8 cellular contexts compared by ENCODE assay signal in genomic region chr11:44110231-44110679, GRCh38. TPM values are rescaled to one million over a fixed set of nuclear protein-coding genes. Genes with fewer than 3 reads are reported as not detected.
DNase-seq lines count a peak whose midpoint lies in the region; ATAC-seq and TF ChIP-seq lines count a peak whose summit lies in the region.

No MANE protein-coding gene starts in this region.

- peaks cover 6 to 8% of the 10 kb centered on the region in 2 donors for H3K4me1 Mint-ChIP-seq in stimulated activated naive B cell treated with anti-CD40 and anti-IgM and Interleukin-4, amounts not matched to agents 10 μg/mL and 1 μg/mL and 100 μg/mL, for 72 hours

- no peak overlapping the region for H3K18ac ChIP-seq in mesendoderm (ENCODE audit: low read length)

- no peaks in the 10 kb centered on the region for H3K4me1 ChIP-seq in mesendoderm (ENCODE audit: control insufficient read depth, low read depth, low read length)

- DNase-seq in AG10803 (ENCODE audit: low read depth): peak; percentile 35
- DNase-seq in NCI-H2171 (lab: John Stamatoyannopoulos, UW): peak; percentile 20
- peak; percentile 48 for DNase-seq in activated CD4-positive, CD25-positive, alpha-beta regulatory T cell treated with anti-CD3 and anti-CD28 coated beads, Interleukin-2, amount 50 U/mL, for 72 hours
- peak; percentile 72 for DNase-seq in choroid plexus epithelial cell (ENCODE audit: low read depth)
- DNase-seq in mesendoderm: peak; percentile 52
- peak; percentile 36 for DNase-seq in stimulated activated naive B cell treated with anti-CD40 and anti-IgM and Interleukin-4, amounts not matched to agents 10 μg/mL and 1 μg/mL and 100 μg/mL, for 72 hours

- H3K36me3 Mint-ChIP-seq in stimulated activated naive B cell treated with anti-CD40 and anti-IgM and Interleukin-4, amounts not matched to agents 10 μg/mL and 1 μg/mL and 100 μg/mL, for 72 hours: peaks cover 10 to 45% of the 10 kb centered on the region in 2 donors

- no peaks in the 10 kb centered on the region for H3K9me3 Mint-ChIP-seq in stimulated activated naive B cell treated with anti-CD40 and anti-IgM and Interleukin-4, amounts not matched to agents 10 μg/mL and 1 μg/mL and 100 μg/mL, for 72 hours

- TF ChIP-seq CTCF in AG10803 (conservative IDR thresholded peaks at IDR 0.05; ENCODE audit: low read length) (peak; percentile 83), choroid plexus epithelial cell (conservative IDR thresholded peaks at IDR 0.05; ENCODE audit: low read depth, low read length) (peak; percentile 96)

- H3K9ac ChIP-seq in mesendoderm (ENCODE audit: low read length): no peak overlapping the region

- H2AK5ac ChIP-seq in mesendoderm (ENCODE audit: low read length): no peak overlapping the region

- no peak overlapping the region for H3K27ac Mint-ChIP-seq in stimulated activated naive B cell treated with anti-CD40 and anti-IgM and Interleukin-4, amounts not matched to agents 10 μg/mL and 1 μg/mL and 100 μg/mL, for 72 hours

- H3K23ac ChIP-seq in mesendoderm (ENCODE audit: low read length): no peak overlapping the region

- no peaks in the 10 kb centered on the region for H3K79me1 ChIP-seq in mesendoderm (ENCODE audit: low read length)

- H2BK120ac ChIP-seq in mesendoderm (ENCODE audit: low read depth, low read length): no peak overlapping the region

- H3K4ac ChIP-seq in mesendoderm (ENCODE audit: low read depth, low read length): no peak overlapping the region

- H2BK5ac ChIP-seq in mesendoderm (ENCODE audit: low read length): no peak overlapping the region

- no peak overlapping the region for H3K27ac ChIP-seq in mesendoderm (ENCODE audit: low read depth, low read length)

- H3K4me3 ChIP-seq in AG10803 (ENCODE audit: low read length): no peak overlapping the region
- H3K4me3 ChIP-seq in choroid plexus epithelial cell (ENCODE audit: low read depth, low read length): no peak overlapping the region
- no peak overlapping the region for H3K4me3 ChIP-seq in mesendoderm (ENCODE audit: low read length)

- no CpG with 5 or more reads among the region's 4 CpGs for WGBS in mesendoderm (ENCODE audit: extremely low coverage, insufficient coverage, low lambda C conversion rate)

- no peak overlapping the region for H4K8ac ChIP-seq in mesendoderm (ENCODE audit: low read depth, low read length)

- H3K4me3 Mint-ChIP-seq in stimulated activated naive B cell treated with anti-CD40 and anti-IgM and Interleukin-4, amounts not matched to agents 10 μg/mL and 1 μg/mL and 100 μg/mL, for 72 hours: no peak overlapping the region

- H3K56ac ChIP-seq in mesendoderm (ENCODE audit: low read length): no peak overlapping the region

- H4K5ac ChIP-seq in mesendoderm (ENCODE audit: low read length): no peak overlapping the region

- no peaks in the 10 kb centered on the region for H3K36me3 ChIP-seq in mesendoderm (ENCODE audit: control insufficient read depth, insufficient read depth, low read length)

- H3K27me3 ChIP-seq in mesendoderm (ENCODE audit: insufficient read depth, low read length, poor library complexity): no peaks in the 10 kb centered on the region

- no peaks in the 10 kb centered on the region for H3K27me3 Mint-ChIP-seq in stimulated activated naive B cell treated with anti-CD40 and anti-IgM and Interleukin-4, amounts not matched to agents 10 μg/mL and 1 μg/mL and 100 μg/mL, for 72 hours

- ATAC-seq in GM18861 (IDR thresholded peaks at IDR 0.05; ENCODE audit: unreplicated experiment) (peak; percentile 96), HG03039 (IDR thresholded peaks at IDR 0.05; ENCODE audit: unreplicated experiment) (peak; percentile 93)
- ATAC-seq in stimulated activated naive B cell treated with anti-CD40 and anti-IgM and Interleukin-4, amounts not matched to agents 10 μg/mL and 1 μg/mL and 100 μg/mL, for 72 hours (replicated peaks): peak; percentile 89 to 98

- H2BK15ac ChIP-seq in mesendoderm (replicated peaks; ENCODE audit: low read depth): no peak overlapping the region

- no peak overlapping the region for H3K4me2 ChIP-seq in mesendoderm (ENCODE audit: low read length)

- H3K79me2 ChIP-seq in mesendoderm (ENCODE audit: control insufficient read depth, insufficient read depth, low read length): no peaks in the 10 kb centered on the region

RNA-seq across cellular contexts. Expression of gene EXT2, which starts 14.8 kb away (rescaled TPM):
- polyA plus RNA-seq in mesendoderm (2013, experiment 1 of 2): 17.0 TPM
- 17.3 TPM for polyA plus RNA-seq in mesendoderm (2013, experiment 2 of 2)

RNA-seq across cellular contexts. Expression of gene ACCS, which starts 44.2 kb away (rescaled TPM):
- polyA plus RNA-seq in mesendoderm (2013, experiment 1 of 2): 1.8 TPM
- 2.0 TPM for polyA plus RNA-seq in mesendoderm (2013, experiment 2 of 2)

Comparison
In these comparisons a context has a peak if more than half of its experiments do, and no peak if none do; other contexts are left out.
1. DNase-seq: peak in every context shown above with its lines; median percentile 72 in choroid plexus epithelial cell; 52 in mesendoderm; 48 in activated CD4-positive, CD25-positive, alpha-beta regulatory T cell treated with anti-CD3 and anti-CD28 coated beads, Interleukin-2, amount 50 U/mL, for 72 hours; 36 in stimulated activated naive B cell treated with anti-CD40 and anti-IgM and Interleukin-4, amounts not matched to agents 10 μg/mL and 1 μg/mL and 100 μg/mL, for 72 hours; 35 in AG10803; 20 in NCI-H2171.